Comparison of ENCODE assay signal across 1 cellular context in the genomic region with DNA sequence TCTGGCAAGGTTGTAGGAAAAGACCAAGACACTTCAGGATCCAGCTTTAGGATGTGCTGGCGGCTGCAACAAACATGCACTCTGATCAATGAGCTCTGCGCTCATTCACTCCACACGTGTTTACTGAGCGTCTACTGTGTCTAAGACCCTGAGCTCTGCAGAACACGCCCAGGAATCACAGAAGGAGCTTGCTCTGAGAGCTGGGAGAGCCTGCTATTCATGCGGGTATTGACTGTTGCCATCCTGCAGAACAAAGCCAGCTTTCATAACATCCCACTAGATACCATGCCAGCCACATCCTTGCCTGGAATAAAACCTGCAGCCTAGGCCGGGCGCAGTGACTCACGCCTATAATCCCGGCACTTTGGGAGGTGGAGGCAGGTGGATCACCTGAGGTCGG.
A peak's percentile ranks its signal among the peaks of the same experiment; 100 is the strongest.
TF ChIP-seq lines count a peak whose summit lies in the region.

No MANE protein-coding gene starts in this region.

TF ChIP-seq in HepG2, 621 proteins besides CTCF, POLR2A, EP300 and RAD21 (continued from another document):
- TF ChIP-seq TRIM24 (CRISPR knock-in tag; IDR thresholded peaks at IDR 0.05) (no peak), MAF1 (CRISPR knock-in tag; IDR thresholded peaks at IDR 0.05; ENCODE audit: borderline replicate concordance) (no peak), ZNF543 (CRISPR knock-in tag; IDR thresholded peaks at IDR 0.05) (no peak), SRY (CRISPR knock-in tag; IDR thresholded peaks at IDR 0.05) (no peak), KDM4B (CRISPR knock-in tag; IDR thresholded peaks at IDR 0.05) (no peak), ZBTB20 (CRISPR knock-in tag; IDR thresholded peaks at IDR 0.05; ENCODE audit: borderline replicate concordance, low read depth) (no peak), RXRA (CRISPR knock-in tag; IDR thresholded peaks at IDR 0.05) (peak; percentile 35; the same call in 1 of the 2 replicates), RNF2 (conservative IDR thresholded peaks at IDR 0.05; ENCODE audit: low read depth) (no peak), RCOR2 (CRISPR knock-in tag; IDR thresholded peaks at IDR 0.05) (no peak), ATF7 (IDR thresholded peaks at IDR 0.05) (no peak), ATF7 (CRISPR knock-in tag; IDR thresholded peaks at IDR 0.05) (no peak), ZBTB7B (CRISPR knock-in tag; IDR thresholded peaks at IDR 0.05) (0 out of 2 replicates have a peak, but pooled peaks have one; percentile 53)
- TF ChIP-seq, protein P1, sequence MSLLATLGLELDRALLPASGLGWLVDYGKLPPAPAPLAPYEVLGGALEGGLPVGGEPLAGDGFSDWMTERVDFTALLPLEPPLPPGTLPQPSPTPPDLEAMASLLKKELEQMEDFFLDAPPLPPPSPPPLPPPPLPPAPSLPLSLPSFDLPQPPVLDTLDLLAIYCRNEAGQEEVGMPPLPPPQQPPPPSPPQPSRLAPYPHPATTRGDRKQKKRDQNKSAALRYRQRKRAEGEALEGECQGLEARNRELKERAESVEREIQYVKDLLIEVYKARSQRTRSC (CRISPR knock-in tag; IDR thresholded peaks at IDR 0.05; ENCODE audit: low read depth): no peak
- TF ChIP-seq, protein P2, sequence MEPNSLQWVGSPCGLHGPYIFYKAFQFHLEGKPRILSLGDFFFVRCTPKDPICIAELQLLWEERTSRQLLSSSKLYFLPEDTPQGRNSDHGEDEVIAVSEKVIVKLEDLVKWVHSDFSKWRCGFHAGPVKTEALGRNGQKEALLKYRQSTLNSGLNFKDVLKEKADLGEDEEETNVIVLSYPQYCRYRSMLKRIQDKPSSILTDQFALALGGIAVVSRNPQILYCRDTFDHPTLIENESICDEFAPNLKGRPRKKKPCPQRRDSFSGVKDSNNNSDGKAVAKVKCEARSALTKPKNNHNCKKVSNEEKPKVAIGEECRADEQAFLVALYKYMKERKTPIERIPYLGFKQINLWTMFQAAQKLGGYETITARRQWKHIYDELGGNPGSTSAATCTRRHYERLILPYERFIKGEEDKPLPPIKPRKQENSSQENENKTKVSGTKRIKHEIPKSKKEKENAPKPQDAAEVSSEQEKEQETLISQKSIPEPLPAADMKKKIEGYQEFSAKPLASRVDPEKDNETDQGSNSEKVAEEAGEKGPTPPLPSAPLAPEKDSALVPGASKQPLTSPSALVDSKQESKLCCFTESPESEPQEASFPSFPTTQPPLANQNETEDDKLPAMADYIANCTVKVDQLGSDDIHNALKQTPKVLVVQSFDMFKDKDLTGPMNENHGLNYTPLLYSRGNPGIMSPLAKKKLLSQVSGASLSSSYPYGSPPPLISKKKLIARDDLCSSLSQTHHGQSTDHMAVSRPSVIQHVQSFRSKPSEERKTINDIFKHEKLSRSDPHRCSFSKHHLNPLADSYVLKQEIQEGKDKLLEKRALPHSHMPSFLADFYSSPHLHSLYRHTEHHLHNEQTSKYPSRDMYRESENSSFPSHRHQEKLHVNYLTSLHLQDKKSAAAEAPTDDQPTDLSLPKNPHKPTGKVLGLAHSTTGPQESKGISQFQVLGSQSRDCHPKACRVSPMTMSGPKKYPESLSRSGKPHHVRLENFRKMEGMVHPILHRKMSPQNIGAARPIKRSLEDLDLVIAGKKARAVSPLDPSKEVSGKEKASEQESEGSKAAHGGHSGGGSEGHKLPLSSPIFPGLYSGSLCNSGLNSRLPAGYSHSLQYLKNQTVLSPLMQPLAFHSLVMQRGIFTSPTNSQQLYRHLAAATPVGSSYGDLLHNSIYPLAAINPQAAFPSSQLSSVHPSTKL (CRISPR knock-in tag; IDR thresholded peaks at IDR 0.05): peak; percentile 81
- TF ChIP-seq, protein P3, sequence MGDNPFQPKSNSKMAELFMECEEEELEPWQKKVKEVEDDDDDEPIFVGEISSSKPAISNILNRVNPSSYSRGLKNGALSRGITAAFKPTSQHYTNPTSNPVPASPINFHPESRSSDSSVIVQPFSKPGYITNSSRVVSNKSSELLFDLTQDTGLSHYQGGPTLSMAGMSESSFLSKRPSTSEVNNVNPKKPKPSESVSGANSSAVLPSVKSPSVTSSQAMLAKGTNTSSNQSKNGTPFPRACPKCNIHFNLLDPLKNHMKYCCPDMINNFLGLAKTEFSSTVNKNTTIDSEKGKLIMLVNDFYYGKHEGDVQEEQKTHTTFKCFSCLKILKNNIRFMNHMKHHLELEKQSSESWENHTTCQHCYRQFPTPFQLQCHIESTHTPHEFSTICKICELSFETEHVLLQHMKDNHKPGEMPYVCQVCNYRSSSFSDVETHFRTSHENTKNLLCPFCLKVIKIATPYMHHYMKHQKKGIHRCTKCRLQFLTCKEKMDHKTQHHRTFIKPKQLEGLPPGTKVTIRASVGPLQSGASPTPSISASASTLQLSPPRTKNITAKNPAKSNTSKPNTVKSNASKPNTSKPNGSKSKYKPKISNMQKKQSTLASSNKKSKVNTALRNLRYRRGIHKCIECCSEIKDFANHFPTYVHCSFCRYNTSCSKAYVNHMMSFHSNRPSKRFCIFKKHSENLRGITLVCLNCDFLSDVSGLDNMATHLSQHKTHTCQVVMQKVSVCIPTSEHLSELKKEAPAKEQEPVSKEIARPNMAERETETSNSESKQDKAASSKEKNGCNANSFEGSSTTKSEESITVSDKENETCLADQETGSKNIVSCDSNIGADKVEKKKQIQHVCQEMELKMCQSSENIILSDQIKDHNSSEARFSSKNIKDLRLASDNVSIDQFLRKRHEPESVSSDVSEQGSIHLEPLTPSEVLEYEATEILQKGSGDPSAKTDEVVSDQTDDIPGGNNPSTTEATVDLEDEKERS (CRISPR knock-in tag; IDR thresholded peaks at IDR 0.05): no peak
- TF ChIP-seq, protein P4, sequence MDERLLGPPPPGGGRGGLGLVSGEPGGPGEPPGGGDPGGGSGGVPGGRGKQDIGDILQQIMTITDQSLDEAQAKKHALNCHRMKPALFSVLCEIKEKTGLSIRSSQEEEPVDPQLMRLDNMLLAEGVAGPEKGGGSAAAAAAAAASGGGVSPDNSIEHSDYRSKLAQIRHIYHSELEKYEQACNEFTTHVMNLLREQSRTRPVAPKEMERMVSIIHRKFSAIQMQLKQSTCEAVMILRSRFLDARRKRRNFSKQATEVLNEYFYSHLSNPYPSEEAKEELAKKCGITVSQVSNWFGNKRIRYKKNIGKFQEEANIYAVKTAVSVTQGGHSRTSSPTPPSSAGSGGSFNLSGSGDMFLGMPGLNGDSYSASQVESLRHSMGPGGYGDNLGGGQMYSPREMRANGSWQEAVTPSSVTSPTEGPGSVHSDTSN (CRISPR knock-in tag; IDR thresholded peaks at IDR 0.05): no peak
- TF ChIP-seq, protein P5, sequence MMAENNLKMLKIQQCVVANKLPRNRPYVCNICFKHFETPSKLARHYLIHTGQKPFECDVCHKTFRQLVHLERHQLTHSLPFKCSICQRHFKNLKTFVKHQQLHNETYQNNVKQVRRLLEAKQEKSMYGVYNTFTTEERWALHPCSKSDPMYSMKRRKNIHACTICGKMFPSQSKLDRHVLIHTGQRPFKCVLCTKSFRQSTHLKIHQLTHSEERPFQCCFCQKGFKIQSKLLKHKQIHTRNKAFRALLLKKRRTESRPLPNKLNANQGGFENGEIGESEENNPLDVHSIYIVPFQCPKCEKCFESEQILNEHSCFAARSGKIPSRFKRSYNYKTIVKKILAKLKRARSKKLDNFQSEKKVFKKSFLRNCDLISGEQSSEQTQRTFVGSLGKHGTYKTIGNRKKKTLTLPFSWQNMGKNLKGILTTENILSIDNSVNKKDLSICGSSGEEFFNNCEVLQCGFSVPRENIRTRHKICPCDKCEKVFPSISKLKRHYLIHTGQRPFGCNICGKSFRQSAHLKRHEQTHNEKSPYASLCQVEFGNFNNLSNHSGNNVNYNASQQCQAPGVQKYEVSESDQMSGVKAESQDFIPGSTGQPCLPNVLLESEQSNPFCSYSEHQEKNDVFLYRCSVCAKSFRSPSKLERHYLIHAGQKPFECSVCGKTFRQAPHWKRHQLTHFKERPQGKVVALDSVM (CRISPR knock-in tag; IDR thresholded peaks at IDR 0.05): no peak
